ENCODE assay signal across 8 cellular contexts in genomic region chr10:96512997-96513685, GRCh38. TPM values are rescaled to one million over a fixed set of nuclear protein-coding genes. Genes with fewer than 3 reads are reported as not detected.
DNase-seq lines count a peak whose midpoint lies in the region; ATAC-seq, FAIRE-seq and TF ChIP-seq lines count a peak whose summit lies in the region.

No MANE protein-coding gene starts in this region.

- peak overlapping the region; percentile 64 to 83 (median 65) for H3K4me3 Mint-ChIP-seq in T-cell

- H3K36me3 Mint-ChIP-seq in T-cell: no peaks in the 10 kb centered on the region

- POLR2A ChIA-PET in T-cell (lab: Charles Lee): interaction anchor here in 1 of 2 donors (0.6 kb wide), 1 partner anchor 12 kb away, joined by 3 read pairs; no protein-coding TSS in a partner anchor

- 0 to 1% methylated on average over 54 of the region's 54 CpGs for WGBS in aorta, 2 donors

- H3K4me3 ChIP-seq in HFF-Myc (replicated peaks; ENCODE audit: low read depth, low read length) (peak overlapping the region; percentile 43), mucosa of descending colon (no peak overlapping the region), aorta (ENCODE audit: low read length in 2 of 2) (peak overlapping the region; percentile 2 to 30)

- TF ChIP-seq CTCF in HFF-Myc (IDR thresholded peaks at IDR 0.05; ENCODE audit: low read depth, low read length, missing control alignments) (no peak), mucosa of descending colon (IDR thresholded peaks at IDR 0.05) (no peak)

- no peaks in the 10 kb centered on the region for H3K9me3 Mint-ChIP-seq in T-cell

- no peaks in the 10 kb centered on the region for H3K27me3 ChIP-seq in aorta (ENCODE audit: control insufficient read depth in 1 of 2, insufficient read depth in 2 of 2, low read length in 1 of 2)

- no peaks in the 10 kb centered on the region for H3K9me3 ChIP-seq in mucosa of descending colon
- no peaks in the 10 kb centered on the region for H3K9me3 ChIP-seq in aorta (ENCODE audit: control insufficient read depth, low read length)

- H3K36me3 ChIP-seq in mucosa of descending colon (ENCODE audit: low read depth) (no peaks in the 10 kb centered on the region), aorta (ENCODE audit: control insufficient read depth in 1 of 2, insufficient read depth in 2 of 2, low read length in 1 of 2) (no peaks in the 10 kb centered on the region)

- peaks cover 30 to 38% of the 10 kb centered on the region in 2 donors for H3K27me3 Mint-ChIP-seq in T-cell

- peaks cover 24% of the 10 kb centered on the region for H3K4me1 ChIP-seq in mucosa of descending colon (ENCODE audit: low read depth)
- H3K4me1 ChIP-seq in aorta (ENCODE audit: control insufficient read depth in 1 of 2, insufficient read depth in 2 of 2, low read length in 2 of 2): no peaks in the 10 kb centered on the region

- CTCF ChIA-PET in T-cell (lab: Charles Lee): interaction anchor here (0.7 to 1.0 kb wide), 2 partner anchors 9 to 117 kb away, joined by 3 read pairs; no protein-coding TSS in a partner anchor

- H3K27ac Mint-ChIP-seq in T-cell: no peak overlapping the region

- H3K27ac ChIP-seq in aorta (ENCODE audit: low read depth in 1 of 2, low read length in 2 of 2): no peak overlapping the region

- peak; percentile 44 for FAIRE-seq in GM12892 (lab: Jason Lieb, UNC)

- H3K4me1 Mint-ChIP-seq in T-cell: peaks cover 23 to 26% (median 23%) of the 10 kb centered on the region in 3 donors

- DNase-seq in GM12892 (ENCODE audit: insufficient read length): peak; percentile 46
- DNase-seq in HFF-Myc (ENCODE audit: extremely low read depth, low read depth): no peak
- DNase-seq in T-cell: peak in 24 of 34 experiments; percentile 9 to 36 (median 23)
- DNase-seq in effector CD4-positive, alpha-beta T cell: peak; percentile 37
- DNase-seq in mucosa of descending colon: peak in 1 of 3 donors; percentile 17
- no peak for DNase-seq in aorta
- DNase-seq in NCI-H187 treated with DMSO at 0.1 percent for 48 hours (lab: John Stamatoyannopoulos, UW): no peak

- intact Hi-C loops in mucosa of descending colon (cut with DNase I, micrococcal nuclease) (loop anchor here (5.0 kb wide), 1 partner anchor 116 kb away; no protein-coding TSS in a partner anchor), aorta (cut with DNase I) (loop anchor here (5.0 kb wide), 3 partner anchors 69 to 141 kb away; no protein-coding TSS in a partner anchor)

- ATAC-seq in T-cell (replicated peaks in 1 of 4) (peak in 3 of 4 experiments; percentile 2 to 72 (median 46)), mucosa of descending colon (peak; percentile 16), aorta (ENCODE audit: low FRiP score) (peak; percentile 68), GM21529 (IDR thresholded peaks at IDR 0.05; ENCODE audit: unreplicated experiment) (no peak)

- TF ChIP-seq POLR2A in GM12892 (IDR thresholded peaks at IDR 0.05; ENCODE audit: low read depth, low read length): no peak

RNA-seq across cellular contexts. Expression of gene TLL2, which starts 0.6 kb away (rescaled TPM):
- polyA plus RNA-seq in GM12892 (2012; ENCODE audit: missing spikeins): 0.49 TPM
- under 1 TPM in 3 of 5 donors, not detected in 2; 0.15 to 0.32 (median 0.23) TPM for total RNA-seq in T-cell
- total RNA-seq in mucosa of descending colon: under 1 TPM; 0.17 to 0.70 (median 0.65) TPM
- under 1 TPM; 0.12 to 0.36 TPM for total RNA-seq in aorta
- polyA plus RNA-seq in aorta: not detected

Comparison
In these comparisons a context has a peak if more than half of its experiments do, and no peak if none do; other contexts are left out.
1. DNase-seq: peak in GM12892 (single experiment), T-cell (24 of 34) and effector CD4-positive, alpha-beta T cell (single experiment); none in HFF-Myc (single experiment), aorta (0 of 2) and NCI-H187 treated with DMSO at 0.1 percent for 48 hours (single experiment).